ENCODE assay signal across 8 cellular contexts in the genomic region with DNA sequence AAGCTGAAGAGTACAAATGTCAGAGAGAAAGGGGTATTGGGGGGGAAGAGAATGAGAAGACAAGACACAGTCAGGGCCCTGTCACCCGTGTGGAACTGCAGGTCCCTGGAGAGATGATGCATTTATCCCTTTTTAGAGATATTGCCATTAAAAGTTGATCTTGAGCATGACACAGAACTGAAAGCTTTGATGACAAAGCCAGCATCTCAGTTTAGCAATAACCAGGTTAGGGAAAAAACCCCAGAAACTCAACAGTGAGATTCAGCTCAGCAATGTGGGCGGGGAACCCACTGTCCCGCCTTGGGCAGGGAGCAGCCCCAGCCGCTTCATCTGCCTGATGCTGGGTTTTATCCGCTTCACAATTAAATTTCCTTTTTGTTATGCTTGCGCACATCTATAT.
DNase-seq lines count a peak whose midpoint lies in the region; ATAC-seq and TF ChIP-seq lines count a peak whose summit lies in the region.

No MANE protein-coding gene starts in this region.

- POLR2A ChIA-PET in CD8-positive, alpha-beta memory T cell (lab: Charles Lee), result no interaction called here

- H3K36me3 ChIP-seq in heart right ventricle, result no peaks in the 10 kb centered on the region
- no peaks in the 10 kb centered on the region for H3K36me3 ChIP-seq in CD8-positive, alpha-beta memory T cell (ENCODE audit: insufficient read depth, low read length)

- H3K27me3 ChIP-seq in heart right ventricle, result peaks cover 0 to 3% (median 0%) of the 10 kb centered on the region in 7 donors
- H3K27me3 ChIP-seq in CD8-positive, alpha-beta memory T cell (ENCODE audit: insufficient read depth, low read length, poor library complexity, severe bottlenecking), result no peaks in the 10 kb centered on the region

- intact Hi-C loops in heart right ventricle (cut with DNase I), result no loop called here

- no peaks in the 10 kb centered on the region for H3K9me3 ChIP-seq in heart right ventricle
- no peaks in the 10 kb centered on the region for H3K9me3 ChIP-seq in CD8-positive, alpha-beta memory T cell (ENCODE audit: low read length)

- H3K27me3 Mint-ChIP-seq in memory B cell, result no peaks in the 10 kb centered on the region
- peaks cover 8 to 18% of the 10 kb centered on the region in 2 donors for H3K27me3 Mint-ChIP-seq in CD8-positive, alpha-beta memory T cell

- no peaks in the 10 kb centered on the region for H3K36me3 Mint-ChIP-seq in memory B cell
- no peaks in the 10 kb centered on the region for H3K36me3 Mint-ChIP-seq in CD8-positive, alpha-beta memory T cell

- H3K4me1 ChIP-seq in heart right ventricle, result peaks cover 5 to 36% (median 19%) of the 10 kb centered on the region in 9 donors
- no peaks in the 10 kb centered on the region for H3K4me1 ChIP-seq in CD8-positive, alpha-beta memory T cell (ENCODE audit: insufficient read depth, low read length)

- H3K27ac ChIP-seq in heart right ventricle, result peak overlapping the region in 2 of 10 donors; percentile 82 to 89
- H3K27ac ChIP-seq in CD8-positive, alpha-beta memory T cell (ENCODE audit: low read depth, low read length), result no peak overlapping the region

- ATAC-seq in GM21447 (IDR thresholded peaks at IDR 0.05; ENCODE audit: unreplicated experiment) (peak; percentile 87), HG03558 (IDR thresholded peaks at IDR 0.05; ENCODE audit: extremely low read depth, unreplicated experiment) (peak; percentile 77), memory B cell (ENCODE audit: low read depth) (peak; percentile 74), heart right ventricle (no peak)

- peak overlapping the region; percentile 84 for H3K27ac Mint-ChIP-seq in memory B cell
- no peak overlapping the region for H3K27ac Mint-ChIP-seq in CD8-positive, alpha-beta memory T cell

- H3K4me3 Mint-ChIP-seq in memory B cell, result peak overlapping the region; percentile 37
- no peak overlapping the region for H3K4me3 Mint-ChIP-seq in CD8-positive, alpha-beta memory T cell

- H3K9me3 Mint-ChIP-seq in memory B cell, result no peaks in the 10 kb centered on the region
- no peaks in the 10 kb centered on the region for H3K9me3 Mint-ChIP-seq in CD8-positive, alpha-beta memory T cell

- H3K4me3 ChIP-seq in GM12865 (ENCODE audit: low read depth, low read length) (no peak overlapping the region), heart right ventricle (no peak overlapping the region)
- H3K4me3 ChIP-seq in CD8-positive, alpha-beta memory T cell (ENCODE audit: low read length), result no peak overlapping the region

- H3K4me1 Mint-ChIP-seq in memory B cell, result peaks cover 50% of the 10 kb centered on the region
- H3K4me1 Mint-ChIP-seq in CD8-positive, alpha-beta memory T cell, result no peaks in the 10 kb centered on the region

- 88 to 91% methylated on average over 6 of the region's 6 CpGs for WGBS in heart right ventricle, 2 donors

- CTCF ChIA-PET in CD8-positive, alpha-beta memory T cell (lab: Charles Lee), result no interaction called here

- DNase-seq in GM12865 (ENCODE audit: low read depth), result peak; percentile 61
- peak in 1 of 2 donors; percentile 20 for DNase-seq in memory B cell (ENCODE audit: low spot score in 2 of 2)
- no peak for DNase-seq in heart right ventricle
- no peak for DNase-seq in NCI-H2171 treated with DMSO at 0.1 percent for 48 hours (lab: John Stamatoyannopoulos, UW)
- no peak for DNase-seq in CD8-positive, alpha-beta memory T cell
- DNase-seq in GM19240 (ENCODE audit: insufficient read length, low spot score), result no peak

- TF ChIP-seq CTCF in GM12865 (IDR thresholded peaks at IDR 0.05; ENCODE audit: insufficient read depth, low read depth, low read length, missing control alignments) (no peak), heart right ventricle (IDR thresholded peaks at IDR 0.05) (no peak)

Comparison
In these comparisons a context has a peak if more than half of its experiments do, and no peak if none do; other contexts are left out.
1. ATAC-seq: peak in GM21447 (single experiment), HG03558 (single experiment) and memory B cell (single experiment); none in heart right ventricle (0 of 8).